27 cellular contexts compared by ENCODE assay signal in the genomic region with DNA sequence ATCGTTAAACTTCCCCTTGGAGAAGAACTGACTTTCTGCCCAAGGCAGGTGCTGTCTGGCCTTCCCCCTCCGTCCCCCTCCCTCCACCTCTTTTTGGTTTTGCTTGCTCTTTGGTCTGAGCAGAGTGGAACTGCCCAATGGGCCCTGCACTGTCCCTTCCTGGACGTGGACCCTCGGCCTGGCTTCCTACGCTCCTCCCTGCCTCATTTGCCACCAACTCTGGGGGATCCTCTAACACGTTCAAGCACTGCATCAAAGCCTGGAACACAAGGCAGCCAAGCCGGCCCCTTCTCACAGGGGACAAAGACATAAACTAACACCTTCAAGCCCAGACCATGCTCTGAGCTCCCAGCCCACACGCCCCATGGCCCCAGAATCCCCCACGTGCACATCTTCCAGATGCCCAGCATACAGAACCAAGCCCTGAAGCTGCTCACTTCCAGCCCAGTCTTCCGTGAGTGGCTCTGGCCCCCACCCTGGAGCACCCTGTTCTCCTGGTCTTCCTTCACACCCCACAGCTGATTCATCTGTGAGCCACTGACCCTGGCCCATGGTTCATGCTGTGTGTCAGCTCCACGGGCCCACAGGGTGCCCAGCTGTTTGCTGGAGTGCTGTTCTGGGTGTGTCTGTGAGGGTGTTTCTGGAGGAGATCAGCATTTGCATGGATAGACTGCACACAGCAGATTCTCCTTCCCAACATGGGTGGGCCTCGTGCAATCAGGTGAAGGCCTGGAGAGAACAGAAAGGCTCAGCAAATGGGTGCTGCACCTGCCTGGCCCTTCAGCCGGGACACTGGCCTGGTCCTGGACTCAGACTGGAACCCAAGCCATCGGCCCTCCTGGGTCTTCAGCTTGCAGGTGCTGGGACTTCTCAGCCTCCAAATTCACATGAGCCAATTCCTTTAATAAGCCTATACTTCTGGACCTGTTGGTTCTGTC.
"Had no signal": no experiment of that assay in that cellular context is flagged by ENCODE, and none has a peak within 500 bp of the region (broad histone marks: within the 10 kb centered on the region; RNA-seq: fewer than 3 reads in every experiment).

No MANE protein-coding gene starts in this region.

- H3K36me3 ChIP-seq: colonic mucosa, gastroesophageal sphincter, lower lobe of right lung, neutrophil, ovary, prostate gland, tibial nerve, vagina had no signal

- DNase-seq: activated CD4-positive, alpha-beta T cell treated with anti-CD3 and anti-CD28 coated beads for 48 hours; activated CD4-positive, alpha-beta T cell treated with anti-CD3 and anti-CD28 coated beads, Interleukin-2, amount 50 U/mL, for 48 hours; activated naive CD4-positive, alpha-beta T cell; activated T-cell treated with anti-CD3 and anti-CD28 coated beads, Interleukin-2, amount 50 U/mL, for 4 hours; body of pancreas; cerebellar nuclear complex; colonic mucosa; effector memory CD8-positive, alpha-beta T cell; hippocampal formation; immature natural killer cell; lower lobe of right lung; mesenchymal stem cell; ovary; retina; stimulated activated naive CD4-positive, alpha-beta T cell; T-helper 1 cell had no signal

- H3K4me2 ChIP-seq: smooth muscle cell had no signal

- FAIRE-seq: endothelial cell of umbilical vein had no signal

- ATAC-seq: activated CD4-positive, CD25-positive, alpha-beta regulatory T cell treated with anti-CD3 and anti-CD28 coated beads, Interleukin-2, amount 50 U/mL, for 24 hours; activated T-cell treated with anti-CD3 and anti-CD28 coated beads, Interleukin-2, amount 50 U/mL, for 4 hours; activated T-helper 17 cell treated with anti-CD3 and anti-CD28 coated beads, Interleukin-2, amount 50 U/mL, for 72 hours; body of pancreas; effector memory CD8-positive, alpha-beta T cell; gastroesophageal sphincter; lower lobe of right lung; natural killer cell treated with Interleukin-12 subunit alpha and Interleukin-12 subunit beta and Interleukin-15 and Interleukin-18, amount 100 ng/mL, for 72 hours had no signal

- H3K9me3 ChIP-seq: body of pancreas, colonic mucosa, gastroesophageal sphincter, lower lobe of right lung, neutrophil, ovary, prostate gland, tibial nerve, vagina had no signal

- H3K27ac ChIP-seq: body of pancreas, colonic mucosa, gastroesophageal sphincter, lower lobe of right lung, neutrophil, ovary, prostate gland, tibial nerve, vagina, VCaP had no signal

- H3K27me3 ChIP-seq: body of pancreas, colonic mucosa, neutrophil, ovary, tibial nerve, vagina had no signal

- H3K4me1 ChIP-seq: colonic mucosa, gastroesophageal sphincter, lower lobe of right lung, tibial nerve, vagina had no signal

- H3K4me3 ChIP-seq: body of pancreas, colonic mucosa, gastroesophageal sphincter, lower lobe of right lung, ovary, prostate gland, smooth muscle cell, tibial nerve, vagina had no signal
